24 cellular contexts compared by ENCODE assay signal in genomic region chr18:48238636-48239035, GRCh38.
DNase-seq lines count a peak whose midpoint lies in the region; ATAC-seq, FAIRE-seq and TF ChIP-seq lines count a peak whose summit lies in the region.
"Had no signal": no experiment of that assay in that cellular context is flagged by ENCODE, and none has a peak within 500 bp of the region (broad histone marks: within the 10 kb centered on the region; RNA-seq: fewer than 3 reads in every experiment).

No MANE protein-coding gene starts in this region.

- H3K4me3 ChIP-seq in DND-41 (ENCODE audit: low read depth in 1 of 2, low read length in 2 of 2) (no peak overlapping the region), HCT116 (replicated peaks in 1 of 2; ENCODE audit: low read depth in 1 of 2, low read length in 2 of 2) (no peak overlapping the region), OCI-LY3 (ENCODE audit: low read length) (no peak overlapping the region), pancreas (no peak overlapping the region)
- H3K4me3 ChIP-seq: body of pancreas, heart left ventricle, neural progenitor cell, stomach, tibial artery had no signal

- H2AFZ ChIP-seq in DND-41 (ENCODE audit: low read depth, low read length) = no peak overlapping the region
- H2AFZ ChIP-seq in HCT116 (ENCODE audit: low read depth, low read length, poor library complexity, severe bottlenecking) = no peak overlapping the region
- peak overlapping the region; percentile 19; the same call in 1 of the 2 replicates for H2AFZ ChIP-seq in OCI-LY3 (ENCODE audit: low read depth, low read length)
- H2AFZ ChIP-seq: neural progenitor cell had no signal

- H3K9ac ChIP-seq in DND-41 (ENCODE audit: low read depth, low read length) = no peak overlapping the region
- H3K9ac ChIP-seq in HCT116 (ENCODE audit: low read length) = no peak overlapping the region
- no peak overlapping the region for H3K9ac ChIP-seq in OCI-LY3 (ENCODE audit: low read length)
- H3K9ac ChIP-seq: neural progenitor cell had no signal

- H3K4me1 ChIP-seq in DND-41 (ENCODE audit: insufficient read depth, low read length) (peaks cover 10% of the 10 kb centered on the region), HCT116 (ENCODE audit: control insufficient read depth in 1 of 2, insufficient read depth in 2 of 2, low read length in 2 of 2) (peaks cover 10% of the 10 kb centered on the region in 2 experiments), OCI-LY3 (ENCODE audit: low read length) (no peaks in the 10 kb centered on the region), pancreas (no peaks in the 10 kb centered on the region)
- H3K4me1 ChIP-seq: body of pancreas, heart left ventricle, neural progenitor cell, stomach had no signal

- no TSS peak for BruUV-seq in HCT116 (replicated peaks; lab: Mats Ljungman, UMichigan)

- TF ChIP-seq POLR2A in HCT116 (IDR thresholded peaks at IDR 0.05; ENCODE audit: borderline replicate concordance, extremely low read depth, insufficient read depth, insufficient read length) = no peak

- no peak for TF ChIP-seq RAD21 in HCT116 (IDR thresholded peaks at IDR 0.05; ENCODE audit: low read depth)

- H3K79me2 ChIP-seq in DND-41 (ENCODE audit: insufficient read depth, low read length) (no peaks in the 10 kb centered on the region), HCT116 (ENCODE audit: insufficient read depth, low read length) (no peaks in the 10 kb centered on the region), OCI-LY3 (ENCODE audit: low read length) (no peaks in the 10 kb centered on the region)

- H4K20me1 ChIP-seq in DND-41 (ENCODE audit: insufficient read depth, low read length) = no peaks in the 10 kb centered on the region
- H4K20me1 ChIP-seq in HCT116 (ENCODE audit: insufficient read depth) = no peaks in the 10 kb centered on the region
- H4K20me1 ChIP-seq in OCI-LY3 (ENCODE audit: insufficient read depth, low read length) = no peaks in the 10 kb centered on the region

- ATAC-seq in DND-41 (ENCODE audit: insufficient read depth, low read depth) (peak; percentile 76), HCT116 (peak; percentile 52; the same call in 1 of the 2 replicates), pancreas (no peak)
- ATAC-seq: activated CD8-positive, alpha-beta T cell treated with anti-CD3 and anti-CD28 coated beads for 36 hours; activated naive CD8-positive, alpha-beta T cell treated with anti-CD3 and anti-CD28 coated beads, Interleukin-2, amount 50 U/mL, for 24 hours; body of pancreas; heart left ventricle had no signal

- H3K4me3 Mint-ChIP-seq in endothelial cell (ENCODE audit: unreplicated experiment) = no peak overlapping the region
- H3K4me3 Mint-ChIP-seq: activated CD8-positive, alpha-beta T cell treated with anti-CD3 and anti-CD28 coated beads for 36 hours; activated naive CD8-positive, alpha-beta T cell treated with anti-CD3 and anti-CD28 coated beads, Interleukin-2, amount 50 U/mL, for 24 hours; H9; neural progenitor cell; T-helper 2 cell treated with Interferon-gamma antibody and Interleukin-4, amounts not matched to agents 5 μg/mL and 100 μg/mL, for 36 hours had no signal

- intact Hi-C loops in HCT116 (cut with micrococcal nuclease) (loop anchor here (10.0 kb wide), 2 partner anchors 176 to 426 kb away; no protein-coding TSS in a partner anchor), pancreas (cut with DNase I) (no loop called here)

- DNase-seq in DND-41 (peak; percentile 36), HCT116 (ENCODE audit: low read depth, low spot score) (no peak), endothelial cell (ENCODE audit: low spot score) (no peak), NCI-H2227 treated with DMSO at 0.1 percent for 48 hours (lab: John Stamatoyannopoulos, UW) (no peak), pancreas (no peak), Ammon's horn (ENCODE audit: low spot score) (no peak)
- DNase-seq: activated CD8-positive, alpha-beta T cell treated with anti-CD3 and anti-CD28 coated beads for 36 hours; activated effector memory CD4-positive, alpha-beta T cell treated with anti-CD3 and anti-CD28 coated beads, Interleukin-2, amount 50 U/mL, for 16 hours; activated naive CD8-positive, alpha-beta T cell treated with anti-CD3 and anti-CD28 coated beads, Interleukin-2, amount 50 U/mL, for 24 hours; body of pancreas; effector CD4-positive, alpha-beta T cell; erythroblast; H9; heart left ventricle; NCI-H1417; NCI-H2107; NCI-H524; stimulated activated CD4-positive, alpha-beta T cell treated with anti-CD3 and anti-CD28 coated beads, Interleukin-15, amount 100 ng/mL, for 24 hours; stomach; tibial artery had no signal

- no peaks in the 10 kb centered on the region for H3K36me3 ChIP-seq in DND-41 (ENCODE audit: insufficient read depth, low read length)
- H3K36me3 ChIP-seq in HCT116 (ENCODE audit: control insufficient read depth in 1 of 2, insufficient read depth in 2 of 2, low read length in 2 of 2) = no peaks in the 10 kb centered on the region
- H3K36me3 ChIP-seq in OCI-LY3 (replicated peaks; ENCODE audit: low read depth, low read length) = no peaks in the 10 kb centered on the region
- H3K36me3 ChIP-seq in pancreas = no peaks in the 10 kb centered on the region
- H3K36me3 ChIP-seq: heart left ventricle, neural progenitor cell, stomach, tibial artery had no signal

- 48 to 52% methylated on average over 3 of the region's 3 CpGs for WGBS in pancreas, 2 donors

- FAIRE-seq in pancreas (lab: Jason Lieb, UNC) = no peak

- H3K27me3 ChIP-seq in DND-41 (ENCODE audit: insufficient read depth, low read length, poor library complexity) = peaks cover 9% of the 10 kb centered on the region
- H3K27me3 ChIP-seq in HCT116 (ENCODE audit: insufficient read depth, low read length) = no peaks in the 10 kb centered on the region
- peaks cover 56% of the 10 kb centered on the region for H3K27me3 ChIP-seq in OCI-LY3 (ENCODE audit: low read depth, low read length)
- H3K27me3 ChIP-seq in pancreas = no peaks in the 10 kb centered on the region
- H3K27me3 ChIP-seq: body of pancreas, heart left ventricle, neural progenitor cell, stomach, tibial artery had no signal

- CTCF ChIA-PET in HCT116 (lab: Charles Lee) = interaction anchor here (2.5 kb wide), 1 partner anchor 9 kb away, joined by 12 read pairs; no protein-coding TSS in a partner anchor

- no peak overlapping the region for H3K27ac ChIP-seq in DND-41 (ENCODE audit: low read length)
- peak overlapping the region; percentile 13; the same call in 1 of the 2 replicates for H3K27ac ChIP-seq in HCT116 (ENCODE audit: low read depth, low read length)
- H3K27ac ChIP-seq in OCI-LY3 (ENCODE audit: low read length) = no peak overlapping the region
- no peak overlapping the region for H3K27ac ChIP-seq in pancreas
- H3K27ac ChIP-seq: body of pancreas, heart left ventricle, neural progenitor cell, stomach, tibial artery had no signal

- peak overlapping the region; percentile 25 for H3K27ac Mint-ChIP-seq in endothelial cell (ENCODE audit: unreplicated experiment)
- H3K27ac Mint-ChIP-seq: activated CD8-positive, alpha-beta T cell treated with anti-CD3 and anti-CD28 coated beads for 36 hours; activated naive CD8-positive, alpha-beta T cell treated with anti-CD3 and anti-CD28 coated beads, Interleukin-2, amount 50 U/mL, for 24 hours; H9; neural progenitor cell; progenitor cell of endocrine pancreas; T-helper 2 cell treated with Interferon-gamma antibody and Interleukin-4, amounts not matched to agents 5 μg/mL and 100 μg/mL, for 36 hours had no signal

- RAD21 ChIA-PET in HCT116 (lab: Charles Lee; ENCODE audit: low non-redundant PET in 1 of 2, low total read pairs in 2 of 2, uncharacterized antibody in 2 of 2, unreplicated experiment in 2 of 2) = no interaction called here

- peaks cover 25% of the 10 kb centered on the region for H3K4me1 Mint-ChIP-seq in endothelial cell (ENCODE audit: unreplicated experiment)
- H3K4me1 Mint-ChIP-seq: activated naive CD8-positive, alpha-beta T cell treated with anti-CD3 and anti-CD28 coated beads, Interleukin-2, amount 50 U/mL, for 24 hours had no signal

- POLR2A ChIA-PET in HCT116 (lab: Charles Lee) = no interaction called here

- H3K36me3 Mint-ChIP-seq in endothelial cell (ENCODE audit: low read depth, unreplicated experiment) = no peaks in the 10 kb centered on the region
- H3K36me3 Mint-ChIP-seq: neural progenitor cell had no signal

- no peaks in the 10 kb centered on the region for H3K9me3 Mint-ChIP-seq in endothelial cell (ENCODE audit: unreplicated experiment)

- H3K4me2 ChIP-seq in DND-41 (ENCODE audit: insufficient read depth, low read length) (no peak overlapping the region), HCT116 (ENCODE audit: low read length) (peak overlapping the region; percentile 34), OCI-LY3 (ENCODE audit: low read length) (no peak overlapping the region)
- H3K4me2 ChIP-seq: neural progenitor cell had no signal

- H3K9me3 ChIP-seq in DND-41 (ENCODE audit: insufficient read depth, low read length, severe bottlenecking) (peaks cover 2% of the 10 kb centered on the region), HCT116 (ENCODE audit: control insufficient read depth in 1 of 2, insufficient read depth in 1 of 2, low read depth in 1 of 2, low read length in 2 of 2) (no peaks in the 10 kb centered on the region), OCI-LY3 (ENCODE audit: insufficient read depth, low read length) (no peaks in the 10 kb centered on the region), pancreas (no peaks in the 10 kb centered on the region)
- H3K9me3 ChIP-seq: body of pancreas, stomach, tibial artery had no signal

- H3K9me2 ChIP-seq in HCT116 (ENCODE audit: insufficient read depth) = no peaks in the 10 kb centered on the region

- H3K27me3 Mint-ChIP-seq in endothelial cell (ENCODE audit: unreplicated experiment) = no peaks in the 10 kb centered on the region

- TF ChIP-seq CTCF in DND-41 (IDR thresholded peaks at IDR 0.05; ENCODE audit: borderline replicate concordance, extremely low read depth, low read length, poor library complexity, severe bottlenecking) (no peak), HCT116 (IDR thresholded peaks at IDR 0.05 in 2 of 3, conservative IDR thresholded peaks at IDR 0.05 in 1 of 3; ENCODE audit: borderline replicate concordance in 1 of 3, insufficient read depth in 1 of 3, low read depth in 2 of 3, low read length in 2 of 3) (no peak), OCI-LY3 (IDR thresholded peaks at IDR 0.05; ENCODE audit: low read depth, low read length) (no peak), endothelial cell (IDR thresholded peaks at IDR 0.05; ENCODE audit: unreplicated experiment) (no peak), pancreas (IDR thresholded peaks at IDR 0.05) (no peak)

TF ChIP-seq in HCT116, 20 proteins besides CTCF, POLR2A, EP300 and RAD21:
- TF ChIP-seq, protein P1, sequence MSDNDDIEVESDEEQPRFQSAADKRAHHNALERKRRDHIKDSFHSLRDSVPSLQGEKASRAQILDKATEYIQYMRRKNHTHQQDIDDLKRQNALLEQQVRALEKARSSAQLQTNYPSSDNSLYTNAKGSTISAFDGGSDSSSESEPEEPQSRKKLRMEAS (IDR thresholded peaks at IDR 0.05) = no peak
- TF ChIP-seq FOSL1 (IDR thresholded peaks at IDR 0.05; ENCODE audit: low read depth) (no peak), CEBPB (IDR thresholded peaks at IDR 0.05; ENCODE audit: low read depth) (no peak), JUND (IDR thresholded peaks at IDR 0.05) (no peak)

Comparison
In these comparisons a context has a peak if more than half of its experiments do, and no peak if none do; other contexts are left out.
1. ATAC-seq: peak in DND-41 (single experiment) and HCT116 (single experiment); none in pancreas (0 of 4).